ENCODE assay signal across 1 cellular context in the genomic region with DNA sequence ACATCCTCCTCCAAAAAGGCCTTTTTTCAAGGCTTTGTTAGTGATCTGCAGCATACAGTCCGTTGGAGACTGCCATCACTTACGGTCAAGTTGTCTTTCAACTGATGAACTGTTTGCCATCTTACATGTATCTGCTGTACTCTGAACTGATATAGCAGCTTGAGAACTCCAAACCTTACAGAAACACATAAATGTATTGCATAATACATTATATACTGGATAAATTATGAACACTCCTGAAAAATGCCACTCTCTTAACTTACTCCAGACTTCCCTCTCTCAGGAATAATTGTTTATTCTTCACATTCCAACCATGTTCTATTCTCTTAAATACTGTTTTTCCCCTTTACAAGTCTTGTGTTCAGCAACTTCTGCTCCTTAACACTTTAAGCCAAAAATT.
TF ChIP-seq lines count a peak whose summit lies in the region.

No MANE protein-coding gene starts in this region.

TF ChIP-seq in K562, 482 proteins besides CTCF, POLR2A, EP300 and RAD21:
- 0 out of 2 replicates have a peak, but pooled peaks have one; percentile 16 for TF ChIP-seq MYBL2 (IDR thresholded peaks at IDR 0.05; ENCODE audit: low read depth)
- TF ChIP-seq MYBL2 (CRISPR knock-in tag; IDR thresholded peaks at IDR 0.05; ENCODE audit: borderline replicate concordance), result no peak
- TF ChIP-seq, protein P1, sequence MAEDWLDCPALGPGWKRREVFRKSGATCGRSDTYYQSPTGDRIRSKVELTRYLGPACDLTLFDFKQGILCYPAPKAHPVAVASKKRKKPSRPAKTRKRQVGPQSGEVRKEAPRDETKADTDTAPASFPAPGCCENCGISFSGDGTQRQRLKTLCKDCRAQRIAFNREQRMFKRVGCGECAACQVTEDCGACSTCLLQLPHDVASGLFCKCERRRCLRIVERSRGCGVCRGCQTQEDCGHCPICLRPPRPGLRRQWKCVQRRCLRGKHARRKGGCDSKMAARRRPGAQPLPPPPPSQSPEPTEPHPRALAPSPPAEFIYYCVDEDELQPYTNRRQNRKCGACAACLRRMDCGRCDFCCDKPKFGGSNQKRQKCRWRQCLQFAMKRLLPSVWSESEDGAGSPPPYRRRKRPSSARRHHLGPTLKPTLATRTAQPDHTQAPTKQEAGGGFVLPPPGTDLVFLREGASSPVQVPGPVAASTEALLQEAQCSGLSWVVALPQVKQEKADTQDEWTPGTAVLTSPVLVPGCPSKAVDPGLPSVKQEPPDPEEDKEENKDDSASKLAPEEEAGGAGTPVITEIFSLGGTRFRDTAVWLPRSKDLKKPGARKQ (CRISPR knock-in tag; IDR thresholded peaks at IDR 0.05), result no peak
- no peak for TF ChIP-seq ZNF41 (CRISPR knock-in tag; conservative IDR thresholded peaks at IDR 0.05)
- no peak for TF ChIP-seq ZNF830 (CRISPR knock-in tag; IDR thresholded peaks at IDR 0.05)
- TF ChIP-seq NCOA1 (IDR thresholded peaks at IDR 0.05; ENCODE audit: low read depth), result no peak
- TF ChIP-seq CREBBP (IDR thresholded peaks at IDR 0.05; ENCODE audit: low read depth, low read length), result no peak
- peak; percentile 85 for TF ChIP-seq CEBPB (tag; IDR thresholded peaks at IDR 0.05)
- TF ChIP-seq, protein P2, sequence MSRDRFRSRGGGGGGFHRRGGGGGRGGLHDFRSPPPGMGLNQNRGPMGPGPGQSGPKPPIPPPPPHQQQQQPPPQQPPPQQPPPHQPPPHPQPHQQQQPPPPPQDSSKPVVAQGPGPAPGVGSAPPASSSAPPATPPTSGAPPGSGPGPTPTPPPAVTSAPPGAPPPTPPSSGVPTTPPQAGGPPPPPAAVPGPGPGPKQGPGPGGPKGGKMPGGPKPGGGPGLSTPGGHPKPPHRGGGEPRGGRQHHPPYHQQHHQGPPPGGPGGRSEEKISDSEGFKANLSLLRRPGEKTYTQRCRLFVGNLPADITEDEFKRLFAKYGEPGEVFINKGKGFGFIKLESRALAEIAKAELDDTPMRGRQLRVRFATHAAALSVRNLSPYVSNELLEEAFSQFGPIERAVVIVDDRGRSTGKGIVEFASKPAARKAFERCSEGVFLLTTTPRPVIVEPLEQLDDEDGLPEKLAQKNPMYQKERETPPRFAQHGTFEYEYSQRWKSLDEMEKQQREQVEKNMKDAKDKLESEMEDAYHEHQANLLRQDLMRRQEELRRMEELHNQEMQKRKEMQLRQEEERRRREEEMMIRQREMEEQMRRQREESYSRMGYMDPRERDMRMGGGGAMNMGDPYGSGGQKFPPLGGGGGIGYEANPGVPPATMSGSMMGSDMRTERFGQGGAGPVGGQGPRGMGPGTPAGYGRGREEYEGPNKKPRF (IDR thresholded peaks at IDR 0.05; ENCODE audit: low read depth, low read length), result no peak
- no peak for TF ChIP-seq CAMTA2 (CRISPR knock-in tag; conservative IDR thresholded peaks at IDR 0.05)
- no peak for TF ChIP-seq ZNF589 (CRISPR knock-in tag; IDR thresholded peaks at IDR 0.05; ENCODE audit: low read depth)
- no peak for TF ChIP-seq MYNN (IDR thresholded peaks at IDR 0.05)
- no peak for TF ChIP-seq MYNN (CRISPR knock-in tag; IDR thresholded peaks at IDR 0.05)
- TF ChIP-seq DPF2 (IDR thresholded peaks at IDR 0.05), result no peak
- TF ChIP-seq, protein P3, sequence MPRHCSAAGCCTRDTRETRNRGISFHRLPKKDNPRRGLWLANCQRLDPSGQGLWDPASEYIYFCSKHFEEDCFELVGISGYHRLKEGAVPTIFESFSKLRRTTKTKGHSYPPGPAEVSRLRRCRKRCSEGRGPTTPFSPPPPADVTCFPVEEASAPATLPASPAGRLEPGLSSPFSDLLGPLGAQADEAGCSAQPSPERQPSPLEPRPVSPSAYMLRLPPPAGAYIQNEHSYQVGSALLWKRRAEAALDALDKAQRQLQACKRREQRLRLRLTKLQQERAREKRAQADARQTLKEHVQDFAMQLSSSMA (CRISPR knock-in tag; IDR thresholded peaks at IDR 0.05), result no peak
- TF ChIP-seq, protein P4, sequence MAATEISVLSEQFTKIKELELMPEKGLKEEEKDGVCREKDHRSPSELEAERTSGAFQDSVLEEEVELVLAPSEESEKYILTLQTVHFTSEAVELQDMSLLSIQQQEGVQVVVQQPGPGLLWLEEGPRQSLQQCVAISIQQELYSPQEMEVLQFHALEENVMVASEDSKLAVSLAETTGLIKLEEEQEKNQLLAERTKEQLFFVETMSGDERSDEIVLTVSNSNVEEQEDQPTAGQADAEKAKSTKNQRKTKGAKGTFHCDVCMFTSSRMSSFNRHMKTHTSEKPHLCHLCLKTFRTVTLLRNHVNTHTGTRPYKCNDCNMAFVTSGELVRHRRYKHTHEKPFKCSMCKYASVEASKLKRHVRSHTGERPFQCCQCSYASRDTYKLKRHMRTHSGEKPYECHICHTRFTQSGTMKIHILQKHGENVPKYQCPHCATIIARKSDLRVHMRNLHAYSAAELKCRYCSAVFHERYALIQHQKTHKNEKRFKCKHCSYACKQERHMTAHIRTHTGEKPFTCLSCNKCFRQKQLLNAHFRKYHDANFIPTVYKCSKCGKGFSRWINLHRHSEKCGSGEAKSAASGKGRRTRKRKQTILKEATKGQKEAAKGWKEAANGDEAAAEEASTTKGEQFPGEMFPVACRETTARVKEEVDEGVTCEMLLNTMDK (IDR thresholded peaks at IDR 0.05; ENCODE audit: borderline replicate concordance, insufficient read depth, low read depth, low read length, poor library complexity, severe bottlenecking), result no peak
- TF ChIP-seq HMGN3 (IDR thresholded peaks at IDR 0.05; ENCODE audit: borderline replicate concordance, extremely low read depth, insufficient read length, low read depth, low read length), result no peak
- no peak for TF ChIP-seq SIN3A (IDR thresholded peaks at IDR 0.05; ENCODE audit: borderline replicate concordance in 2 of 2, control insufficient read depth in 1 of 2, low read depth in 2 of 2, low read length in 2 of 2)
- TF ChIP-seq CEBPG (CRISPR knock-in tag; IDR thresholded peaks at IDR 0.05), result no peak
- peak; percentile 58 to 79; a peak in 3 of 4 replicates for TF ChIP-seq CEBPG (tag; conservative IDR thresholded peaks at IDR 0.05 in 1 of 2, IDR thresholded peaks at IDR 0.05 in 1 of 2)
- no peak for TF ChIP-seq CREM (IDR thresholded peaks at IDR 0.05; ENCODE audit: low read depth)
- TF ChIP-seq, protein P5, sequence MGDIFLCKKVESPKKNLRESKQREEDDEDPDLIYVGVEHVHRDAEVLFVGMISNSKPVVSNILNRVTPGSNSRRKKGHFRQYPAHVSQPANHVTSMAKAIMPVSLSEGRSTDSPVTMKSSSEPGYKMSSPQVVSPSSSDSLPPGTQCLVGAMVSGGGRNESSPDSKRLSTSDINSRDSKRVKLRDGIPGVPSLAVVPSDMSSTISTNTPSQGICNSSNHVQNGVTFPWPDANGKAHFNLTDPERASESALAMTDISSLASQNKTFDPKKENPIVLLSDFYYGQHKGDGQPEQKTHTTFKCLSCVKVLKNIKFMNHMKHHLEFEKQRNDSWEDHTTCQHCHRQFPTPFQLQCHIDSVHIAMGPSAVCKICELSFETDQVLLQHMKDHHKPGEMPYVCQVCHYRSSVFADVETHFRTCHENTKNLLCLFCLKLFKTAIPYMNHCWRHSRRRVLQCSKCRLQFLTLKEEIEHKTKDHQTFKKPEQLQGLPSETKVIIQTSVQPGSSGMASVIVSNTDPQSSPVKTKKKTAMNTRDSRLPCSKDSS (IDR thresholded peaks at IDR 0.05; ENCODE audit: low read depth, partially characterized antibody), result no peak
- TF ChIP-seq, protein P6, sequence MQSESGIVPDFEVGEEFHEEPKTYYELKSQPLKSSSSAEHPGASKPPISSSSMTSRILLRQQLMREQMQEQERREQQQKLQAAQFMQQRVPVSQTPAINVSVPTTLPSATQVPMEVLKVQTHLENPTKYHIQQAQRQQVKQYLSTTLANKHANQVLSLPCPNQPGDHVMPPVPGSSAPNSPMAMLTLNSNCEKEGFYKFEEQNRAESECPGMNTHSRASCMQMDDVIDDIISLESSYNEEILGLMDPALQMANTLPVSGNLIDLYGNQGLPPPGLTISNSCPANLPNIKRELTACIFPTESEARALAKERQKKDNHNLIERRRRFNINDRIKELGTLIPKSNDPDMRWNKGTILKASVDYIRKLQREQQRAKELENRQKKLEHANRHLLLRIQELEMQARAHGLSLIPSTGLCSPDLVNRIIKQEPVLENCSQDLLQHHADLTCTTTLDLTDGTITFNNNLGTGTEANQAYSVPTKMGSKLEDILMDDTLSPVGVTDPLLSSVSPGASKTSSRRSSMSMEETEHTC (IDR thresholded peaks at IDR 0.05), result no peak
